In the genomic region with DNA sequence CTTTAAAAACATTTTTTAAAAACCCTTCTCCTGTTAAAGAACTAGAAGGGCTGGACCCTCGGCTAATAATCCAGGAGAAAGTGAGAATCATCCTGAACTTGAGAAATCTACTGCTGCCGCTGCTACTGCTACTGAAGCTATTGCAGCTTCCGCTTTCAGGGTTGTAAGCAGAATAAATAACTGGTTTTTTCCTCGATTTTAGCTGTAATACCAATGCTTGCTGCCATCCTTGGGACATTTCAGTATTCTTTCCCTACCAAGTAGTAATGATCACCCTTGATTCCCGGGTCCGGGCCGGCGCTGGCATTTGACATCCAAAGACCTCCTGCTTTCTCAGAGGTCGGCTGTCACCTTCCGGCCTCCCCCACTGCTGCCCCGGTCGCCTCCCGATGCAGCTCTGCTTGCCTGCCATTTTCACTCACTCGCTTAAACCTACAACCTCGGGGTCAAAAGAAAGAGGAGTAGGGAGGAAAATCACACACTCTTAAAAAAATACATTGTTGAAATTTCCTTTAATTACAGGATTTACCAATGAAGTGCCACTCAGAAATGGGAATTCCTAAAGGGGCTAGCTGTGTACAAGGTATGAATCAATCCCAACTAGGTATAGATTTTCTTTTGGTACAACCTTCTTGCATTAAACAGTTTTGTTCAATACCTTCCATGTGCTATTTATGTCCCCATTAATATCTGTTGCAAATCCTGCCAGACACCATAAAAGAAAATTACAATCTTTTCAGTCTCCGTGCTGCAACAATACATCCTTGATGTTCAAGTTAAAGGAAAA, we compare ENCODE assay signal across 9 cellular contexts. TPM values are rescaled to one million over a fixed set of nuclear protein-coding genes. Genes with fewer than 3 reads are reported as not detected.
A peak's percentile ranks its signal among the peaks of the same experiment; 100 is the strongest.
DNase-seq lines count a peak whose midpoint lies in the region; ATAC-seq, FAIRE-seq and TF ChIP-seq lines count a peak whose summit lies in the region.
"Had no signal": no experiment of that assay in that cellular context is flagged by ENCODE, and none has a peak within 500 bp of the region (broad histone marks: within the 10 kb centered on the region; RNA-seq: fewer than 3 reads in every experiment).

No MANE protein-coding gene starts in this region.

- H3K27ac ChIP-seq in pancreas = peak overlapping the region; percentile 36 to 92 (median 82)

- WGBS in pancreas, 2 donors = 8 to 10% methylated on average over 16 of the region's 16 CpGs

- FAIRE-seq in pancreas (lab: Jason Lieb, UNC) = no peak

- peaks cover 3 to 8% (median 5%) of the 10 kb centered on the region in 3 donors for H3K4me1 ChIP-seq in pancreas

- intact Hi-C loops in pancreas (cut with DNase I) = loop anchor here in 2 of 3 donors (5.0 to 10.0 kb wide), 3 partner anchors 449 to 519 kb away; no protein-coding TSS in a partner anchor

- ATAC-seq in pancreas = no peak
- ATAC-seq in HG02852 (IDR thresholded peaks at IDR 0.05; ENCODE audit: unreplicated experiment) = no peak

- H3K27me3 ChIP-seq in pancreas = peaks cover 0 to 14% (median 0%) of the 10 kb centered on the region in 4 donors

- H3K4me3 ChIP-seq in GM08714 (ENCODE audit: low read length) = peak overlapping the region; percentile 18; the same call in 1 of the 2 replicates
- peak overlapping the region; percentile 56 for H3K4me3 ChIP-seq in epithelial cell of proximal tubule (ENCODE audit: low read depth, low read length)
- peak overlapping the region; percentile 22 to 75 (median 69) for H3K4me3 ChIP-seq in pancreas

- DNase-seq in RKO (ENCODE audit: low spot score) (peak; percentile 24), epithelial cell of proximal tubule (ENCODE audit: low read depth) (no peak), pancreas (peak in 5 of 6 donors; percentile 36 to 75 (median 45)), OCI-M2 (lab: John Stamatoyannopoulos, UW; ENCODE audit: unreplicated experiment) (no peak), kidney glomerular epithelial cell (lab: John Stamatoyannopoulos, UW) (no peak), nucleus accumbens (lab: John Stamatoyannopoulos, UW) (no peak)
- DNase-seq: amygdala had no signal

- no peaks in the 10 kb centered on the region for H3K9me3 ChIP-seq in pancreas

- no peaks in the 10 kb centered on the region for H3K36me3 ChIP-seq in pancreas

- TF ChIP-seq CTCF in epithelial cell of proximal tubule (conservative IDR thresholded peaks at IDR 0.05; ENCODE audit: low read depth, low read length) (no peak), pancreas (IDR thresholded peaks at IDR 0.05) (no peak)

RNA-seq across cellular contexts. Expression of a gene that starts 0.7 kb away (rescaled TPM):
- total RNA-seq in epithelial cell of proximal tubule = 15.7 and 25.2 TPM in 2 replicates
- 10 to 100 TPM; 28.6 to 53.8 (median 47.5) TPM for total RNA-seq in pancreas
- polyA plus RNA-seq in pancreas = 10 to 100 TPM in 1 of 2 donors, 1 to 10 TPM in 1; 8.7 to 19.6 TPM

Comparison
In these comparisons a context has a peak if more than half of its experiments do, and no peak if none do; other contexts are left out.
1. H3K4me3 ChIP-seq: peak in every context shown above with its lines; median percentile 69 in pancreas; 56 in epithelial cell of proximal tubule; 18 in GM08714.
2. DNase-seq: peak in RKO (single experiment) and pancreas (5 of 6); none in epithelial cell of proximal tubule (single experiment), OCI-M2 (single experiment), kidney glomerular epithelial cell (single experiment) and nucleus accumbens (0 of 56).